Comparison of ENCODE assay signal across 3 cellular contexts in the genomic region with DNA sequence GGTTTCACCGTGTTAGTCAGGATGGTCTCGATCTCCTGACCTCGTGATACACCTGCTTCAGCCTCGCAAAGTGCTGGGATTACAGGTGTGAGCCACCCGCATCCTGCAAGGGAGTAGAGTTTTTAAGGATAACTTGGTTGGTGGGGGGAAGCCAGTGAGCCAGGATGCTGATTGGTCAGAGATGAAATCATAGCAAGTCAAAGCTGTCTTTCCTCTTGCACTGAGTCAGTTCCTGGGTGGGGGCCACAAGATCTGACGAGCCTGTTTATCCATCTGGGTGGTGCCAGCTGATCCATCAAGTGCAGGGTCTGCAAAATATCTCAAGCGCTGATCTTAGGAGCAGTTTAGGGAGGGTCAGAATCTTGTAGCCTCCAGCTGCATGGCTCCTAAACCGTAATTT. TPM values are rescaled to one million over a fixed set of nuclear protein-coding genes. Genes with fewer than 3 reads are reported as not detected.
"Had no signal": no experiment of that assay in that cellular context is flagged by ENCODE, and none has a peak within 500 bp of the region (broad histone marks: within the 10 kb centered on the region; RNA-seq: fewer than 3 reads in every experiment).

No MANE protein-coding gene starts in this region.

RNA-seq across cellular contexts. Expression of a gene that starts 56.9 kb away (rescaled TPM):
- total RNA-seq: activated naive CD4-positive, alpha-beta T cell treated with anti-CD3 and anti-CD28 coated beads, Interleukin-2, amount 50 U/mL, for 72 hours; activated T-cell treated with anti-CD3 and anti-CD28 coated beads, Interleukin-2, amount 50 U/mL, for 72 hours; T-helper 2 cell treated with Interferon-gamma antibody and Interleukin-4, amounts not matched to agents 100 ng/mL and 5 ng/mL, for 36 hours had no signal
